Comparison of ENCODE assay signal across 14 cellular contexts in genomic region chr16:12548270-12548983, GRCh38.
A peak's percentile ranks its signal among the peaks of the same experiment; 100 is the strongest.
DNase-seq lines count a peak whose midpoint lies in the region; ATAC-seq and TF ChIP-seq lines count a peak whose summit lies in the region.
"Had no signal": no experiment of that assay in that cellular context is flagged by ENCODE, and none has a peak within 500 bp of the region (broad histone marks: within the 10 kb centered on the region; RNA-seq: fewer than 3 reads in every experiment).

No MANE protein-coding gene starts in this region.

- peak; percentile 52 for ATAC-seq in GM19025 (IDR thresholded peaks at IDR 0.05; ENCODE audit: low read depth, unreplicated experiment)
- ATAC-seq in HG02759 (IDR thresholded peaks at IDR 0.05; ENCODE audit: unreplicated experiment), result peak; percentile 43
- ATAC-seq in activated T-helper 17 cell treated with anti-CD3 and anti-CD28 coated beads, Interleukin-2, amount 50 U/mL, for 72 hours (replicated peaks), result peak; percentile 79
- no peak for ATAC-seq in lower lobe of right lung
- ATAC-seq: gastroesophageal sphincter; naive thymus-derived CD4-positive, alpha-beta T cell had no signal

- H3K27ac Mint-ChIP-seq in activated T-helper 17 cell treated with anti-CD3 and anti-CD28 coated beads, Interleukin-2, amount 50 U/mL, for 72 hours, result peak overlapping the region; percentile 84
- H3K27ac Mint-ChIP-seq: progenitor cell of endocrine pancreas had no signal

- no peaks in the 10 kb centered on the region for H3K9me3 ChIP-seq in lower lobe of right lung
- H3K9me3 ChIP-seq: gastroesophageal sphincter had no signal

- no peaks in the 10 kb centered on the region for H3K36me3 ChIP-seq in lower lobe of right lung
- H3K36me3 ChIP-seq: gastroesophageal sphincter had no signal

- peaks cover 10% of the 10 kb centered on the region for H3K4me1 ChIP-seq in lower lobe of right lung
- H3K4me1 ChIP-seq: gastroesophageal sphincter had no signal

- intact Hi-C loops in lower lobe of right lung (cut with DNase I), result no loop called here

- H3K36me3 Mint-ChIP-seq in activated T-helper 17 cell treated with anti-CD3 and anti-CD28 coated beads, Interleukin-2, amount 50 U/mL, for 72 hours (ENCODE audit: low read depth), result peaks cover 11% of the 10 kb centered on the region

- no peaks in the 10 kb centered on the region for H3K27me3 Mint-ChIP-seq in activated T-helper 17 cell treated with anti-CD3 and anti-CD28 coated beads, Interleukin-2, amount 50 U/mL, for 72 hours
- H3K27me3 Mint-ChIP-seq: naive thymus-derived CD4-positive, alpha-beta T cell; progenitor cell of endocrine pancreas had no signal

- DNase-seq in GM19240 (ENCODE audit: insufficient read length, low spot score) (no peak), lower lobe of right lung (no peak), NCI-H774 (lab: John Stamatoyannopoulos, UW) (no peak)
- DNase-seq: anterior cingulate cortex; MM.1S; naive thymus-derived CD4-positive, alpha-beta T cell; NCI-H2029 treated with DMSO at 0.1 percent for 48 hours had no signal

- peak; percentile 13 for TF ChIP-seq CTCF in GM12873 (IDR thresholded peaks at IDR 0.05; ENCODE audit: insufficient read depth, low read depth, low read length, missing control alignments)
- TF ChIP-seq CTCF in lower lobe of right lung (IDR thresholded peaks at IDR 0.05), result no peak

- no peaks in the 10 kb centered on the region for H3K27me3 ChIP-seq in lower lobe of right lung (ENCODE audit: low read depth)
- H3K27me3 ChIP-seq: gastroesophageal sphincter had no signal

- H3K4me1 Mint-ChIP-seq in activated T-helper 17 cell treated with anti-CD3 and anti-CD28 coated beads, Interleukin-2, amount 50 U/mL, for 72 hours, result peaks cover 18% of the 10 kb centered on the region

- H3K9me3 Mint-ChIP-seq in activated T-helper 17 cell treated with anti-CD3 and anti-CD28 coated beads, Interleukin-2, amount 50 U/mL, for 72 hours, result no peaks in the 10 kb centered on the region
- H3K9me3 Mint-ChIP-seq: naive thymus-derived CD4-positive, alpha-beta T cell had no signal

- H3K4me3 ChIP-seq in lower lobe of right lung, result no peak overlapping the region
- H3K4me3 ChIP-seq: gastroesophageal sphincter had no signal

- H3K27ac ChIP-seq in lower lobe of right lung, result no peak overlapping the region
- H3K27ac ChIP-seq: C4-2B, gastroesophageal sphincter had no signal

- peak overlapping the region; percentile 69 for H3K4me3 Mint-ChIP-seq in activated T-helper 17 cell treated with anti-CD3 and anti-CD28 coated beads, Interleukin-2, amount 50 U/mL, for 72 hours

Comparison
In these comparisons a context has a peak if more than half of its experiments do, and no peak if none do; other contexts are left out.
1. ATAC-seq: peak in GM19025 (single experiment), HG02759 (single experiment) and activated T-helper 17 cell treated with anti-CD3 and anti-CD28 coated beads, Interleukin-2, amount 50 U/mL, for 72 hours (single experiment); none in lower lobe of right lung (0 of 2).